In the genomic region with DNA sequence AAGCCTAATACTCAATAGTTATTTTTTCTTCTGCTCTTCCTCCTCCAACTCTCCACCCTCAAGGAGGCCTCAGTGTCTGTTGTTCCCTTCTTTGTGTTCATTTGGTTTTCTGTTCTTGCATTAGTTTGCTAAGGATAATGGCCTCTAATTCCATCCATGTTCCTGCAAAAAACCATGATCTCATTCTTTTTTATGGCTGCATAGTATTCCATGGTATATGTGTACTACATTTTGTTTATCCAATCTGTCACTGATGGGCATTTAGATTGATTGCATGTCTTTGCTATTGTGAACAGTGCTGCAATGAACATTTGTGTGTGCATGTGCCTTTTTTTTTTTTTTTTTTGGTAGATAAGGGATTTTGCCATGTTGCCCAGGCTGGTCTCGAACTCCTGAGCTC, we compare ENCODE assay signal across 1 cellular context.
TF ChIP-seq lines count a peak whose summit lies in the region.

No MANE protein-coding gene starts in this region.

TF ChIP-seq in H1, 55 proteins besides CTCF, POLR2A, EP300 and RAD21:
- no peak for TF ChIP-seq SP1 (IDR thresholded peaks at IDR 0.05; ENCODE audit: low read depth, low read length)
- 0 out of 2 replicates have a peak, but pooled peaks have one; percentile 41 for TF ChIP-seq KDM1A (IDR thresholded peaks at IDR 0.05; ENCODE audit: borderline replicate concordance, low read length)
- TF ChIP-seq RFX5 (IDR thresholded peaks at IDR 0.05; ENCODE audit: borderline replicate concordance, low read depth, low read length), result no peak
- no peak for TF ChIP-seq JUND (IDR thresholded peaks at IDR 0.05; ENCODE audit: low read length)
